Comparison of ENCODE assay signal across 12 cellular contexts in the genomic region with DNA sequence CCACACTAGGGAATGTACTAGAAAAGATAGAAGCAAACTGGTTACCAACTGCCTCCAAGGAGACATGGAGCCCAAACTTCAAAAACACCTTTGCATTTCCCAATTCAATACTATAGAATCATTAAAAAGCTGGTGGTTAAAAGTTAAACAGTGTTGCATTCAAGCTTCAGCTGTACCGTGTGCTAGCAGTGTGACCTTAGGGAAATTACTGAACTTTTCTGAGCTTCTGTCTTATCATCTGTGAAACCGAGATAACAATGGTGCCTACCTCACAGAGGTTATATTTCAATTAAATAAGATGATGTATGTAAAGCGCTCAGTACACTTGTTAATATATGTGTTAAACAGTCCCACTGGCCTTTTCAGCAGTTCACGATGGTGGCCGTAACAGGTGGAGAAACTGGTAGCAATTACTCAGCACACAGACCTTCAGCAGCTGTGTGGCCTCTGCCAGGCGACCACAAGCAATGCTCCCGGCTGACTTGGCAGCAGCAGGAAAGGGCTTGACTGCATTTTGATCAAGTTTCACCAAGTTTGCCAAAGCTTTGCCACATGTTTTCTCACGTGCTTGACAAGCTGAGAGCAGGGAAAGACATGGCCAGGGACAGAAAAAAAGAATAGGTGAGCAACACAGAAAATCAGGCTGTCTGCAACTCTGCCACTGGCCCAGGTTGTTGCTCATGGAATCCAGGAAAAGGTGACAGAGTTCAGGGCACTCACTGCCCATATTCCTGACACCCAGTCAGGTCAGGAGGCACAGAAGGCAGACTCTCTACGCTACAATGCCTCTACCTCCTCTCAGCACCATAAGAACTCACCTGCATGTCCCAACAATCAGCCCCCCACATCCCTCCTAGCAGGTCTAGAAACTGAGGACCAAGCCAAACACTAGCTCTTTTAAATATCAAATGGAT.
DNase-seq lines count a peak whose midpoint lies in the region; ATAC-seq and TF ChIP-seq lines count a peak whose summit lies in the region.
"Had no signal": no experiment of that assay in that cellular context is flagged by ENCODE, and none has a peak within 500 bp of the region (broad histone marks: within the 10 kb centered on the region; RNA-seq: fewer than 3 reads in every experiment).

No MANE protein-coding gene starts in this region.

- peak overlapping the region; percentile 74 for H3K27ac ChIP-seq in MM.1S (ENCODE audit: low read length)
- H3K27ac ChIP-seq in uterus, result no peak overlapping the region
- H3K27ac ChIP-seq: BLaER1 had no signal

- H3K9me3 ChIP-seq in MM.1S (replicated peaks; ENCODE audit: insufficient read depth, low read length) (no peaks in the 10 kb centered on the region), uterus (peaks cover 0 to 4% of the 10 kb centered on the region in 2 donors)

- TF ChIP-seq POLR2A in uterus (IDR thresholded peaks at IDR 0.05), result no peak

- H3K4me2 ChIP-seq in MM.1S (ENCODE audit: low read depth, low read length), result peak overlapping the region; percentile 29
- H3K4me2 ChIP-seq: BLaER1 had no signal

- peaks cover 16% of the 10 kb centered on the region for H3F3A ChIP-seq in MM.1S (ENCODE audit: insufficient read depth, low read length)

- no peaks in the 10 kb centered on the region for H3K27me3 ChIP-seq in MM.1S (replicated peaks; ENCODE audit: insufficient read depth, low read length)
- no peaks in the 10 kb centered on the region for H3K27me3 ChIP-seq in uterus
- H3K27me3 ChIP-seq: BLaER1 had no signal

- peak overlapping the region; percentile 21; the same call in 1 of the 2 replicates for H3K9ac ChIP-seq in MM.1S (ENCODE audit: low read length)
- H3K9ac ChIP-seq: BLaER1 had no signal

- no peak for TF ChIP-seq CTCF in MM.1S (IDR thresholded peaks at IDR 0.05; ENCODE audit: low read length)
- TF ChIP-seq CTCF in uterus (IDR thresholded peaks at IDR 0.05), result no peak

- H4K20me1 ChIP-seq in MM.1S (ENCODE audit: insufficient read depth, low read length), result no peaks in the 10 kb centered on the region
- H4K20me1 ChIP-seq: BLaER1 had no signal

- H3K4me1 ChIP-seq in MM.1S (ENCODE audit: low read length), result peaks cover 28% of the 10 kb centered on the region
- H3K4me1 ChIP-seq in uterus, result no peaks in the 10 kb centered on the region
- H3K4me1 ChIP-seq: BLaER1 had no signal

- H3K9me2 ChIP-seq in MM.1S (replicated peaks; ENCODE audit: insufficient read depth, low read length), result no peaks in the 10 kb centered on the region

- no peaks in the 10 kb centered on the region for H3K36me3 ChIP-seq in MM.1S (replicated peaks; ENCODE audit: insufficient read depth, low read length)
- H3K36me3 ChIP-seq in uterus, result no peaks in the 10 kb centered on the region
- H3K36me3 ChIP-seq: BLaER1 had no signal

- peak; percentile 86 for ATAC-seq in GM18502 (IDR thresholded peaks at IDR 0.05; ENCODE audit: poor library complexity, unreplicated experiment)
- peak; percentile 91 for ATAC-seq in HG02571 (IDR thresholded peaks at IDR 0.05; ENCODE audit: unreplicated experiment)
- no peak for ATAC-seq in esophagus mucosa

- peaks cover 63% of the 10 kb centered on the region for H3K79me2 ChIP-seq in MM.1S (ENCODE audit: low read length)

- H3K4me3 ChIP-seq in MM.1S (ENCODE audit: low read length), result no peak overlapping the region
- H3K4me3 ChIP-seq in uterus, result no peak overlapping the region
- H3K4me3 ChIP-seq: BLaER1 had no signal

- intact Hi-C loops in uterus (cut with DNase I; ENCODE audit: low total_unique reads), result no loop called here

- DNase-seq in MM.1S (peak; percentile 91), iris pigment epithelial cell (ENCODE audit: low read depth) (peak; percentile 16), kidney glomerular epithelial cell (lab: John Stamatoyannopoulos, UW) (no peak), uterus (no peak), T-helper 1 cell (no peak)
- DNase-seq: effector CD4-positive, alpha-beta T cell; NCI-H2107; stimulated activated CD4-positive, alpha-beta T cell treated with anti-CD3 and anti-CD28 coated beads, Interleukin-12 subunit alpha, Interleukin-12 subunit beta, amount 100 ng/mL, for 4 hours had no signal

- 0 out of 2 replicates have a peak overlapping the region, but pooled peaks have one; percentile 10 for H2AFZ ChIP-seq in MM.1S (ENCODE audit: low read length)

Comparison
In these comparisons a context has a peak if more than half of its experiments do, and no peak if none do; other contexts are left out.
1. DNase-seq: peak in MM.1S (single experiment) and iris pigment epithelial cell (single experiment); none in kidney glomerular epithelial cell (single experiment), uterus (0 of 2) and T-helper 1 cell (0 of 5).